ENCODE assay signal across 34 cellular contexts in the genomic region with DNA sequence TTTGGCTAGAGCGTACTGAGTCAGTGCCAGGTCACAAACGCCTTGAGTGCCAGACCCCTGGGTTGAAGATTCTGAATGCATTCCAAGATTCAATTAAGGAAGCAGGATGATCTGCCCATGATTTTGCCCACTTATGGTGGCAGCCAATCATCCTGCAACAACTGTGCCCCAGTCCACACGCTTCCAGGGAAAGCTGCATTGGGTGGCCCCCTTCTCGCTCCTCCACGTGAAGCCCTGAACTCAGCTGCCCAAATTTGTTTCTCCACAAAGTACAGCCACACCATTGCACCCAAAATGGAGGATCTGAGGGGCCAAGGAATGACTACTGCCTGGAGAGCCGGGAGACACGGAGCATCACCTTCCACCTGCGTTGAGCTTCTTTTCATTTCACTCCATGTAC.
"Had no signal": no experiment of that assay in that cellular context is flagged by ENCODE, and none has a peak within 500 bp of the region (broad histone marks: within the 10 kb centered on the region; RNA-seq: fewer than 3 reads in every experiment).

No MANE protein-coding gene starts in this region.

- H3K27me3 ChIP-seq: adrenal gland, Peyer's patch, SJSA1 had no signal

- H3K4me1 Mint-ChIP-seq: activated CD4-positive, alpha-beta T cell treated with anti-CD3 and anti-CD28 coated beads for 36 hours; central memory CD8-positive, alpha-beta T cell had no signal

- H3K4me3 ChIP-seq: adrenal gland, Peyer's patch, SJSA1 had no signal

- H3K27me3 Mint-ChIP-seq: activated CD4-positive, alpha-beta memory T cell treated with anti-CD3 and anti-CD28 coated beads for 36 hours; activated CD4-positive, alpha-beta T cell treated with anti-CD3 and anti-CD28 coated beads for 36 hours; brain; central memory CD8-positive, alpha-beta T cell had no signal

- DNase-seq: activated CD4-positive, alpha-beta memory T cell treated with anti-CD3 and anti-CD28 coated beads for 36 hours; activated CD4-positive, alpha-beta T cell treated with anti-CD3 and anti-CD28 coated beads for 36 hours; activated CD4-positive, alpha-beta T cell treated with anti-CD3 and anti-CD28 coated beads, Interleukin-2, amount 50 U/mL, for 1 hour; activated CD8-positive, alpha-beta memory T cell treated with anti-CD3 and anti-CD28 coated beads, Interleukin-2, amount 50 U/mL, for 4 hours; activated gamma-delta T cell treated with Interleukin-2 at 50 U/mL for 16 hours; activated naive CD4-positive, alpha-beta T cell treated with anti-CD3 and anti-CD28 coated beads for 36 hours; activated T-cell treated with anti-CD3 and anti-CD28 coated beads for 4 hours; activated T-cell treated with anti-CD3 and anti-CD28 coated beads, Interleukin-2, amount 50 U/mL, for 4 hours; adrenal gland; MM.1S; MV-4-11; NCI-H1092; NCI-H1436; NCI-H1694; NCI-H2029; NCI-H2227 treated with DMSO at 0.1 percent for 48 hours; NCI-H526; NCI-H748 treated with DMSO at 0.1 percent for 48 hours; NK-92 treated with Interleukin-12 subunit alpha and Interleukin-12 subunit beta, amount 100 ng/mL, for 24 hours; PC-3; Peyer's patch; RPMI8226; SHP77 treated with DMSO at 0.1 percent for 48 hours; SK-N-SH had no signal

- H3K4me1 ChIP-seq: adrenal gland had no signal

- ATAC-seq: activated CD4-positive, alpha-beta T cell treated with anti-CD3 and anti-CD28 coated beads for 36 hours; activated CD4-positive, CD25-positive, alpha-beta regulatory T cell treated with anti-CD3 and anti-CD28 coated beads, Interleukin-2, amount 50 U/mL, for 24 hours; activated naive CD4-positive, alpha-beta T cell treated with anti-CD3 and anti-CD28 coated beads, Interleukin-2, amount 50 U/mL, for 72 hours; activated T-cell treated with anti-CD3 and anti-CD28 coated beads, Interleukin-2, amount 50 U/mL, for 4 hours; PC-3; WTC11 had no signal

- H3K36me3 ChIP-seq: adrenal gland, Peyer's patch, SJSA1 had no signal

- H3K9me3 Mint-ChIP-seq: activated CD4-positive, alpha-beta memory T cell treated with anti-CD3 and anti-CD28 coated beads for 36 hours; activated naive CD4-positive, alpha-beta T cell treated with anti-CD3 and anti-CD28 coated beads for 36 hours; activated naive CD4-positive, alpha-beta T cell treated with anti-CD3 and anti-CD28 coated beads, Interleukin-2, amount 50 U/mL, for 72 hours; activated T-cell treated with anti-CD3 and anti-CD28 coated beads, Interleukin-2, amount 50 U/mL, for 4 hours; activated T-helper 1 cell treated with anti-CD3 and anti-CD28 coated beads, Interleukin-12 subunit alpha, Interleukin-12 subunit beta, Interleukin-2, Interleukin-4 antibody, amounts not matched to agents 30 ng/mL and 10 ng/mL and 1 ng/mL, durations not matched to agents 14 hours and 24 hours and 36 hours; brain; central memory CD8-positive, alpha-beta T cell; T-helper 1 cell treated with Interleukin-12 subunit alpha and Interleukin-12 subunit beta and Interleukin-4 antibody, amounts not matched to agents 30 μg/mL and 1 μg/mL, for 36 hours; T-helper 2 cell treated with Interferon-gamma antibody and Interleukin-4, amounts not matched to agents 5 μg/mL and 100 μg/mL, for 36 hours; WTC11 had no signal

- H3K36me3 Mint-ChIP-seq: activated CD4-positive, alpha-beta memory T cell treated with anti-CD3 and anti-CD28 coated beads for 36 hours; activated naive CD4-positive, alpha-beta T cell treated with anti-CD3 and anti-CD28 coated beads, Interleukin-2, amount 50 U/mL, for 72 hours; brain; WTC11 had no signal

- H3K9me3 ChIP-seq: adrenal gland, Peyer's patch, SJSA1, SK-N-SH had no signal

- H3K27ac Mint-ChIP-seq: activated CD4-positive, alpha-beta memory T cell treated with anti-CD3 and anti-CD28 coated beads for 36 hours; activated CD4-positive, alpha-beta T cell treated with anti-CD3 and anti-CD28 coated beads for 36 hours; activated naive CD4-positive, alpha-beta T cell treated with anti-CD3 and anti-CD28 coated beads for 36 hours; activated naive CD4-positive, alpha-beta T cell treated with anti-CD3 and anti-CD28 coated beads, Interleukin-2, amount 50 U/mL, for 72 hours; activated T-helper 1 cell treated with anti-CD3 and anti-CD28 coated beads, Interleukin-12 subunit alpha, Interleukin-12 subunit beta, Interleukin-2, Interleukin-4 antibody, amounts not matched to agents 30 ng/mL and 10 ng/mL and 1 ng/mL, durations not matched to agents 14 hours and 24 hours and 36 hours; T-helper 1 cell treated with Interleukin-12 subunit alpha and Interleukin-12 subunit beta and Interleukin-4 antibody, amounts not matched to agents 30 μg/mL and 1 μg/mL, for 36 hours; T-helper 2 cell treated with Interferon-gamma antibody and Interleukin-4, amounts not matched to agents 5 μg/mL and 100 μg/mL, for 36 hours; WTC11 had no signal

- H3K27ac ChIP-seq: adrenal gland, KMS-11, Peyer's patch, SJSA1 had no signal

- H3K4me3 Mint-ChIP-seq: activated CD4-positive, alpha-beta memory T cell treated with anti-CD3 and anti-CD28 coated beads for 36 hours; activated CD4-positive, alpha-beta T cell treated with anti-CD3 and anti-CD28 coated beads for 36 hours; activated naive CD4-positive, alpha-beta T cell treated with anti-CD3 and anti-CD28 coated beads for 36 hours; activated T-cell treated with anti-CD3 and anti-CD28 coated beads, Interleukin-2, amount 50 U/mL, for 4 hours; activated T-helper 1 cell treated with anti-CD3 and anti-CD28 coated beads, Interleukin-12 subunit alpha, Interleukin-12 subunit beta, Interleukin-2, Interleukin-4 antibody, amounts not matched to agents 30 ng/mL and 10 ng/mL and 1 ng/mL, durations not matched to agents 14 hours and 24 hours and 36 hours; brain; central memory CD8-positive, alpha-beta T cell; T-helper 1 cell treated with Interleukin-12 subunit alpha and Interleukin-12 subunit beta and Interleukin-4 antibody, amounts not matched to agents 30 μg/mL and 1 μg/mL, for 36 hours; T-helper 2 cell treated with Interferon-gamma antibody and Interleukin-4, amounts not matched to agents 5 μg/mL and 100 μg/mL, for 36 hours; WTC11 had no signal
